17 cellular contexts compared by ENCODE assay signal in genomic region chr6:130432838-130433237, GRCh38.
"Had no signal": no experiment of that assay in that cellular context is flagged by ENCODE, and none has a peak within 500 bp of the region (broad histone marks: within the 10 kb centered on the region; RNA-seq: fewer than 3 reads in every experiment).

No MANE protein-coding gene starts in this region.

- ATAC-seq: natural killer cell; right lobe of liver; stimulated activated effector memory CD8-positive, alpha-beta T cell treated with anti-CD3 and anti-CD28 coated beads, Interleukin-12 subunit alpha, Interleukin-12 subunit beta, amount 100 ng/mL, for 72 hours; stimulated activated naive CD8-positive, alpha-beta T cell treated with anti-CD3 and anti-CD28 coated beads, Interleukin-15, amount 100 ng/mL, for 72 hours had no signal

- DNase-seq: islet precursor cell; left ventricle myocardium inferior; mesendoderm; naive B cell; natural killer cell; nephron progenitor cell; occipital lobe; right lobe of liver; stimulated activated CD4-positive, alpha-beta T cell treated with anti-CD3 and anti-CD28 coated beads, Interleukin-12 subunit alpha, Interleukin-12 subunit beta, amount 100 ng/mL, for 4 hours; stimulated activated CD4-positive, alpha-beta T cell treated with anti-CD3 and anti-CD28 coated beads, Interleukin-15, amount 100 ng/mL, for 24 hours; stimulated activated CD4-positive, alpha-beta T cell treated with anti-CD3 and anti-CD28 coated beads, Interleukin-2, amount 100 ng/mL, for 24 hours; stimulated activated CD4-positive, alpha-beta T cell treated with anti-CD3 and anti-CD28 coated beads, Interleukin-4, amount 100 ng/mL, for 24 hours; stimulated activated naive CD4-positive, alpha-beta T cell treated with Interleukin-2 at 50 U/mL for 16 hours; stimulated activated naive CD8-positive, alpha-beta T cell treated with anti-CD3 and anti-CD28 coated beads, Interleukin-15, amount 100 ng/mL, for 72 hours; substantia nigra; uterus had no signal
